In genomic region chr13:95035311-95036109, GRCh38 we compare ENCODE assay signal across 24 cellular contexts.
DNase-seq lines count a peak whose midpoint lies in the region; ATAC-seq and TF ChIP-seq lines count a peak whose summit lies in the region.
"Had no signal": no experiment of that assay in that cellular context is flagged by ENCODE, and none has a peak within 500 bp of the region (broad histone marks: within the 10 kb centered on the region; RNA-seq: fewer than 3 reads in every experiment).

No MANE protein-coding gene starts in this region.

- intact Hi-C loops in PC-3 (cut with micrococcal nuclease), result no loop called here

- no peaks in the 10 kb centered on the region for H3K79me2 ChIP-seq in PC-3 (ENCODE audit: low read length)

- no peak overlapping the region for H3K27ac Mint-ChIP-seq in activated CD8-positive, alpha-beta memory T cell treated with anti-CD3 and anti-CD28 coated beads, Interleukin-2, amount 10 ng/mL, durations not matched to agents 7 days and 5 days
- H3K27ac Mint-ChIP-seq: CD8-positive, alpha-beta memory T cell had no signal

- H2AFZ ChIP-seq in PC-3 (ENCODE audit: low read length), result no peak overlapping the region

- ATAC-seq in PC-3 (peak; percentile 67), HG02759 (IDR thresholded peaks at IDR 0.05; ENCODE audit: unreplicated experiment) (no peak), HG03097 (IDR thresholded peaks at IDR 0.05; ENCODE audit: low FRiP score, unreplicated experiment) (no peak)
- no peak for ATAC-seq in activated CD8-positive, alpha-beta memory T cell treated with anti-CD3 and anti-CD28 coated beads, Interleukin-2, amount 10 ng/mL, durations not matched to agents 7 days and 5 days
- ATAC-seq: HCT116, Panc1 had no signal

- H3K27ac ChIP-seq in PC-3 (ENCODE audit: low read length), result peak overlapping the region; percentile 21; the same call in 1 of the 2 replicates
- H3K27ac ChIP-seq: RWPE1 had no signal

- no peak overlapping the region for H3K4me3 Mint-ChIP-seq in activated CD8-positive, alpha-beta memory T cell treated with anti-CD3 and anti-CD28 coated beads, Interleukin-2, amount 10 ng/mL, durations not matched to agents 7 days and 5 days
- H3K4me3 Mint-ChIP-seq: CD14-positive monocyte; CD8-positive, alpha-beta memory T cell had no signal

- no peak overlapping the region for H3K4me2 ChIP-seq in PC-3 (ENCODE audit: low read length)

- no peaks in the 10 kb centered on the region for H3F3A ChIP-seq in PC-3 (ENCODE audit: low read length, unreplicated experiment)

- H3K9me2 ChIP-seq in PC-3 (replicated peaks; ENCODE audit: low read length), result no peaks in the 10 kb centered on the region

- no TSS peak for BruUV-seq in PC-3 (replicated peaks; lab: Mats Ljungman, UMichigan)

- H3K4me1 Mint-ChIP-seq in activated CD8-positive, alpha-beta memory T cell treated with anti-CD3 and anti-CD28 coated beads, Interleukin-2, amount 10 ng/mL, durations not matched to agents 7 days and 5 days, result peaks cover 4% of the 10 kb centered on the region
- H3K4me1 Mint-ChIP-seq: CD14-positive monocyte had no signal

- H3K36me3 ChIP-seq in PC-3 (ENCODE audit: low read depth, low read length), result no peaks in the 10 kb centered on the region
- H3K36me3 ChIP-seq: BE2C had no signal

- POLR2A ChIA-PET in PC-3 (lab: Charles Lee; ENCODE audit: unreplicated experiment), result no interaction called here

- H3K27me3 Mint-ChIP-seq in activated CD8-positive, alpha-beta memory T cell treated with anti-CD3 and anti-CD28 coated beads, Interleukin-2, amount 10 ng/mL, durations not matched to agents 7 days and 5 days, result no peaks in the 10 kb centered on the region
- H3K27me3 Mint-ChIP-seq: CD8-positive, alpha-beta memory T cell had no signal

- CTCF ChIA-PET in PC-3 (lab: Charles Lee), result no interaction called here
- CTCF ChIA-PET in activated CD8-positive, alpha-beta memory T cell treated with anti-CD3 and anti-CD28 coated beads, Interleukin-2, amount 10 ng/mL, durations not matched to agents 7 days and 5 days (lab: Charles Lee), result no interaction called here

- no peaks in the 10 kb centered on the region for H3K9me3 ChIP-seq in PC-3 (ENCODE audit: low read length)
- H3K9me3 ChIP-seq: BE2C had no signal

- H4K20me1 ChIP-seq in PC-3 (ENCODE audit: low read length), result no peaks in the 10 kb centered on the region

- peaks cover 6% of the 10 kb centered on the region for H3K4me1 ChIP-seq in PC-3 (ENCODE audit: insufficient read depth, low read length)
- H3K4me1 ChIP-seq: BE2C had no signal

- H3K9me3 Mint-ChIP-seq in activated CD8-positive, alpha-beta memory T cell treated with anti-CD3 and anti-CD28 coated beads, Interleukin-2, amount 10 ng/mL, durations not matched to agents 7 days and 5 days (ENCODE audit: low read depth), result no peaks in the 10 kb centered on the region
- H3K9me3 Mint-ChIP-seq: CD8-positive, alpha-beta memory T cell had no signal

- H3K9ac ChIP-seq in PC-3 (ENCODE audit: low read length), result no peak overlapping the region

- peaks cover 4% of the 10 kb centered on the region for H3K36me3 Mint-ChIP-seq in activated CD8-positive, alpha-beta memory T cell treated with anti-CD3 and anti-CD28 coated beads, Interleukin-2, amount 10 ng/mL, durations not matched to agents 7 days and 5 days

- no peaks in the 10 kb centered on the region for H3K27me3 ChIP-seq in PC-3 (ENCODE audit: low read length)
- H3K27me3 ChIP-seq: BE2C had no signal

- DNase-seq in LNCaP clone FGC (ENCODE audit: low read depth) (peak; percentile 37), PC-3 (no peak), dermis blood vessel endothelial cell (peak; percentile 10), retina (peak; percentile 17), LoVo (ENCODE audit: low spot score) (no peak)
- DNase-seq in activated CD8-positive, alpha-beta memory T cell treated with anti-CD3 and anti-CD28 coated beads, Interleukin-2, amount 10 ng/mL, durations not matched to agents 7 days and 5 days, result no peak
- DNase-seq: BE2C; CD8-positive, alpha-beta memory T cell; DMS153; DND-41; KBM-7; MM.1S; NCI-H187; NCI-H2081 treated with DMSO at 0.1 percent for 48 hours; NCI-H446; NCI-H524 treated with DMSO at 0.1 percent for 48 hours; NCI-H774; SHP77 had no signal

- H3K4me3 ChIP-seq in LNCaP clone FGC (ENCODE audit: low read depth, low read length) (no peak overlapping the region), PC-3 (ENCODE audit: low read length) (no peak overlapping the region)

- no peak for TF ChIP-seq CTCF in LNCaP clone FGC (IDR thresholded peaks at IDR 0.05; ENCODE audit: control insufficient read depth, extremely low read depth, insufficient read depth)
- no peak for TF ChIP-seq CTCF in PC-3 (conservative IDR thresholded peaks at IDR 0.05; ENCODE audit: low read depth, low read length)

Comparison
In these comparisons a context has a peak if more than half of its experiments do, and no peak if none do; other contexts are left out.
1. DNase-seq: peak in LNCaP clone FGC (single experiment), dermis blood vessel endothelial cell (single experiment) and retina (single experiment); none in PC-3 (single experiment), LoVo (single experiment) and activated CD8-positive, alpha-beta memory T cell treated with anti-CD3 and anti-CD28 coated beads, Interleukin-2, amount 10 ng/mL, durations not matched to agents 7 days and 5 days (single experiment).